8 cellular contexts compared by ENCODE assay signal in the genomic region with DNA sequence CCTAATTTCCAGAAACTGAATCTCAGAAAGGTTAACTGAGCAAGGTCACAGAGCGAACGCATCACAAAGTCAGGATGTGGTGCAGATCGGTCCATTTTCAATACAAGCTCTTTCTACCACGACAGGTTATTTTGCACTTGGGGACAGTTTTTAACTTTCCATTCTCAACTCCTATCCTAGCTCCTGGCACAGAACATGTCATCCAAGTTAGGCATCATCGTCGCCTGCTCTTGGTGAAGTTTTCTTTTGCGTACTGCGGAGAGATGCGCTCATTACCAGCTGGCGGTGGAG. TPM values are rescaled to one million over a fixed set of nuclear protein-coding genes. Genes with fewer than 3 reads are reported as not detected.
DNase-seq lines count a peak whose midpoint lies in the region; ATAC-seq, FAIRE-seq and TF ChIP-seq lines count a peak whose summit lies in the region.

No MANE protein-coding gene starts in this region.

- H3K36me3 ChIP-seq in colonic mucosa: no peaks in the 10 kb centered on the region

- H3K4me1 Mint-ChIP-seq in natural killer cell: peaks cover 0 to 8% of the 10 kb centered on the region in 2 donors

- no peaks in the 10 kb centered on the region for H3K36me3 Mint-ChIP-seq in natural killer cell

- no peaks in the 10 kb centered on the region for H3K4me1 ChIP-seq in colonic mucosa

- no peaks in the 10 kb centered on the region for H3K9me3 Mint-ChIP-seq in natural killer cell

- DNase-seq in colonic mucosa (no peak), natural killer cell (no peak), NCI-H2081 (lab: John Stamatoyannopoulos, UW) (no peak), activated T-cell treated with anti-CD3 and anti-CD28 coated beads for 4 hours (no peak), H54 (ENCODE audit: insufficient read length, low spot score) (no peak), NCI-H526 (lab: John Stamatoyannopoulos, UW) (no peak)

- H3K9ac ChIP-seq in colonic mucosa (ENCODE audit: low read depth in 2 of 2, low read length in 2 of 2): peak overlapping the region; percentile 41 to 95

- ATAC-seq in HG02970 (IDR thresholded peaks at IDR 0.05; ENCODE audit: low FRiP score, unreplicated experiment) (peak; percentile 2), natural killer cell (peak; percentile 17 to 25 (median 17))

- intact Hi-C loops in colonic mucosa (cut with DNase I) (no loop called here), natural killer cell (cut with micrococcal nuclease) (loop anchor here (1.0 to 5.0 kb wide), 3 partner anchors 117 to 228 kb away; a partner anchor contains a TSS)

- H3K27ac ChIP-seq in C4-2B (peak overlapping the region; percentile 100), colonic mucosa (peak overlapping the region; percentile 91)

- no peak for TF ChIP-seq CTCF in C4-2B (conservative IDR thresholded peaks at IDR 0.05)
- no peak for TF ChIP-seq CTCF in colonic mucosa (IDR thresholded peaks at IDR 0.05)
- no peak for TF ChIP-seq CTCF in natural killer cell (IDR thresholded peaks at IDR 0.05)

- H3K4me3 ChIP-seq in colonic mucosa: peak overlapping the region; percentile 79

- H3K27ac Mint-ChIP-seq in natural killer cell: no peak overlapping the region

- H3K27me3 ChIP-seq in colonic mucosa: no peaks in the 10 kb centered on the region

- no peak for FAIRE-seq in H54 (lab: Jason Lieb, UNC)

- no peak for TF ChIP-seq POLR2A in H54 (IDR thresholded peaks at IDR 0.05; ENCODE audit: low read depth, low read length)

- H3K27me3 Mint-ChIP-seq in natural killer cell (ENCODE audit: low read depth in 2 of 2): no peaks in the 10 kb centered on the region

- no peak overlapping the region for H3K4me3 Mint-ChIP-seq in natural killer cell

- H3K9me3 ChIP-seq in colonic mucosa: no peaks in the 10 kb centered on the region

RNA-seq across cellular contexts. Expression of a gene that starts 15.5 kb away (rescaled TPM):
- total RNA-seq in colonic mucosa (10 to 100 TPM; 19.2 to 19.6 TPM), natural killer cell (10 to 100 TPM; 52.9 to 90.5 (median 67.2) TPM)
